ENCODE assay signal across 10 cellular contexts in genomic region chr11:126790550-126790981, GRCh38.
DNase-seq lines count a peak whose midpoint lies in the region; ATAC-seq, FAIRE-seq and TF ChIP-seq lines count a peak whose summit lies in the region.
"Had no signal": no experiment of that assay in that cellular context is flagged by ENCODE, and none has a peak within 500 bp of the region (broad histone marks: within the 10 kb centered on the region; RNA-seq: fewer than 3 reads in every experiment).

No MANE protein-coding gene starts in this region.

- H3K27me3 ChIP-seq in GM23248 (replicated peaks; ENCODE audit: insufficient read depth), result no peaks in the 10 kb centered on the region

- in situ Hi-C loops in GM23248 (cut with MboI), result no loop called here

- H3K79me2 ChIP-seq in GM23248 (ENCODE audit: insufficient read depth), result peaks cover 31% of the 10 kb centered on the region; the same call in 1 of the 2 replicates

- no peaks in the 10 kb centered on the region for H3K36me3 ChIP-seq in GM23248 (ENCODE audit: low read depth)

- H3K4me2 ChIP-seq in GM23248 (ENCODE audit: unreplicated experiment), result peak overlapping the region; percentile 43

- H3K9ac ChIP-seq in GM23248, result peak overlapping the region; percentile 61

- no peak overlapping the region for H2AFZ ChIP-seq in GM23248

- no peaks in the 10 kb centered on the region; the same call in 1 of the 2 replicates for H4K20me1 ChIP-seq in GM23248 (ENCODE audit: insufficient read depth)

- DNase-seq in GM23248, result peak; percentile 97
- DNase-seq in T1000 (lab: John Stamatoyannopoulos, UW), result peak; percentile 27
- DNase-seq in foreskin fibroblast, result peak; percentile 79 to 85
- peak; percentile 92 for DNase-seq in renal cortical epithelial cell (ENCODE audit: low read depth)
- DNase-seq in D721Med (ENCODE audit: insufficient read length, low spot score), result no peak
- no peak for DNase-seq in activated CD4-positive, alpha-beta T cell treated with anti-CD3 and anti-CD28 coated beads for 36 hours
- DNase-seq: NCI-H1092 had no signal

- H3K4me1 ChIP-seq in GM23248 (ENCODE audit: insufficient read depth), result peaks cover 12% of the 10 kb centered on the region

- WGBS in GM23248 (ENCODE audit: low coverage in 1 of 2, low lambda C conversion rate in 2 of 2, missing lambda C conversion rate in 2 of 2), 2 experiments, result 11 to 12% methylated on average over 9 of the region's 9 CpGs

- no peak for FAIRE-seq in D721Med (lab: Jason Lieb, UNC)

- POLR2A ChIA-PET in activated CD4-positive, alpha-beta T cell treated with anti-CD3 and anti-CD28 coated beads for 36 hours (lab: Charles Lee), result no interaction called here

- no peak for ATAC-seq in HG03432 (IDR thresholded peaks at IDR 0.05; ENCODE audit: unreplicated experiment)
- no peak for ATAC-seq in activated CD4-positive, CD25-positive, alpha-beta regulatory T cell treated with anti-CD3 and anti-CD28 coated beads, Interleukin-2, amount 50 U/mL, for 24 hours
- no peak for ATAC-seq in activated CD4-positive, alpha-beta T cell treated with anti-CD3 and anti-CD28 coated beads for 36 hours

- peak overlapping the region; percentile 79 for H3K27ac ChIP-seq in GM23248
- H3K27ac ChIP-seq: VCaP had no signal

- peaks cover 4% of the 10 kb centered on the region; the same call in 1 of the 2 replicates for H3F3A ChIP-seq in GM23248 (ENCODE audit: insufficient read depth)

- H3K27me3 Mint-ChIP-seq in activated CD4-positive, alpha-beta T cell treated with anti-CD3 and anti-CD28 coated beads for 36 hours, result peaks cover 2% of the 10 kb centered on the region

- H3K4me3 Mint-ChIP-seq in activated CD4-positive, alpha-beta T cell treated with anti-CD3 and anti-CD28 coated beads for 36 hours, result no peak overlapping the region

- TF ChIP-seq CTCF in foreskin fibroblast (IDR thresholded peaks at IDR 0.05; ENCODE audit: low read depth, low read length), result peak; percentile 50
- no peak for TF ChIP-seq CTCF in D721Med (IDR thresholded peaks at IDR 0.05; ENCODE audit: insufficient read depth, missing control alignments)

- H3K4me3 ChIP-seq in GM23248, result no peak overlapping the region
- H3K4me3 ChIP-seq in foreskin fibroblast (ENCODE audit: low read depth in 1 of 2, low read length in 2 of 2), result no peak overlapping the region

- no peaks in the 10 kb centered on the region for H3K9me3 ChIP-seq in GM23248 (ENCODE audit: low read depth)

- H3K9me3 Mint-ChIP-seq in activated CD4-positive, alpha-beta T cell treated with anti-CD3 and anti-CD28 coated beads for 36 hours (ENCODE audit: low read depth), result no peaks in the 10 kb centered on the region

- no peaks in the 10 kb centered on the region for H3K36me3 Mint-ChIP-seq in activated CD4-positive, alpha-beta T cell treated with anti-CD3 and anti-CD28 coated beads for 36 hours (ENCODE audit: low read depth)

- no peak overlapping the region for H3K27ac Mint-ChIP-seq in activated CD4-positive, alpha-beta T cell treated with anti-CD3 and anti-CD28 coated beads for 36 hours

- H3K9me2 ChIP-seq in GM23248 (ENCODE audit: insufficient read depth), result 0 out of 2 replicates have a peak, but pooled peaks cover 3% of the 10 kb centered on the region

- CTCF ChIA-PET in activated CD4-positive, alpha-beta T cell treated with anti-CD3 and anti-CD28 coated beads for 36 hours (lab: Charles Lee), result no interaction called here

- intact Hi-C loops in activated CD4-positive, alpha-beta T cell treated with anti-CD3 and anti-CD28 coated beads for 36 hours (cut with DNase I, micrococcal nuclease), result no loop called here

- no peaks in the 10 kb centered on the region for H3K4me1 Mint-ChIP-seq in activated CD4-positive, alpha-beta T cell treated with anti-CD3 and anti-CD28 coated beads for 36 hours

Comparison
In these comparisons a context has a peak if more than half of its experiments do, and no peak if none do; other contexts are left out.
1. DNase-seq: peak in GM23248 (single experiment), T1000 (single experiment), foreskin fibroblast (2 of 2) and renal cortical epithelial cell (single experiment); none in D721Med (single experiment) and activated CD4-positive, alpha-beta T cell treated with anti-CD3 and anti-CD28 coated beads for 36 hours (single experiment).